In genomic region chr3:61381745-61382392, GRCh38 we compare ENCODE assay signal across 8 cellular contexts.
DNase-seq lines count a peak whose midpoint lies in the region; ATAC-seq and TF ChIP-seq lines count a peak whose summit lies in the region.

No MANE protein-coding gene starts in this region.

- peak overlapping the region; percentile 66; the same call in 1 of the 2 replicates for H2AFZ ChIP-seq in OCI-LY7 (ENCODE audit: low read length)

- ATAC-seq in GM18873 (IDR thresholded peaks at IDR 0.05; ENCODE audit: low FRiP score, unreplicated experiment) (peak; percentile 79), HG03066 (IDR thresholded peaks at IDR 0.05; ENCODE audit: low read depth, unreplicated experiment) (peak; percentile 96)

- peak; percentile 2 for DNase-seq in COR-L47 (lab: John Stamatoyannopoulos, UW)
- peak; percentile 59 for DNase-seq in OCI-LY7 (ENCODE audit: low spot score)
- DNase-seq in endothelial cell (ENCODE audit: low spot score) = no peak
- DNase-seq in mucosa of gallbladder (ENCODE audit: low spot score) = peak; percentile 12
- no peak for DNase-seq in activated naive CD4-positive, alpha-beta T cell treated with anti-CD3 and anti-CD28 coated beads, Interleukin-2, amount 10 ng/mL, durations not matched to agents 7 days and 5 days
- DNase-seq in occipital lobe (lab: John Stamatoyannopoulos, UW) = no peak

- intact Hi-C loops in OCI-LY7 (cut with micrococcal nuclease; ENCODE audit: unreplicated experiment) = no loop called here

- H3K36me3 ChIP-seq in OCI-LY7 (ENCODE audit: insufficient read depth, low read length) = no peaks in the 10 kb centered on the region

- no peaks in the 10 kb centered on the region for H3K9me2 ChIP-seq in OCI-LY7 (ENCODE audit: insufficient read depth, low read length)

- no peaks in the 10 kb centered on the region for H3K9me3 ChIP-seq in OCI-LY7 (ENCODE audit: low read length)

- H3K4me3 Mint-ChIP-seq in endothelial cell (ENCODE audit: unreplicated experiment) = no peak overlapping the region
- no peak overlapping the region for H3K4me3 Mint-ChIP-seq in activated naive CD4-positive, alpha-beta T cell treated with anti-CD3 and anti-CD28 coated beads, Interleukin-2, amount 10 ng/mL, durations not matched to agents 7 days and 5 days

- H3K36me3 Mint-ChIP-seq in endothelial cell (ENCODE audit: low read depth, unreplicated experiment) = no peaks in the 10 kb centered on the region
- H3K36me3 Mint-ChIP-seq in activated naive CD4-positive, alpha-beta T cell treated with anti-CD3 and anti-CD28 coated beads, Interleukin-2, amount 10 ng/mL, durations not matched to agents 7 days and 5 days = no peaks in the 10 kb centered on the region

- H3K4me1 Mint-ChIP-seq in endothelial cell (ENCODE audit: unreplicated experiment) = no peaks in the 10 kb centered on the region
- H3K4me1 Mint-ChIP-seq in activated naive CD4-positive, alpha-beta T cell treated with anti-CD3 and anti-CD28 coated beads, Interleukin-2, amount 10 ng/mL, durations not matched to agents 7 days and 5 days = peaks cover 3% of the 10 kb centered on the region

- no peak overlapping the region for H3K27ac ChIP-seq in OCI-LY7 (ENCODE audit: low read depth, low read length, poor library complexity, severe bottlenecking)

- CTCF ChIA-PET in OCI-LY7 (lab: Charles Lee; ENCODE audit: unreplicated experiment) = interaction anchor here (1.4 kb wide), 1 partner anchor 807 kb away, joined by 3 read pairs; no protein-coding TSS in a partner anchor
- CTCF ChIA-PET in activated naive CD4-positive, alpha-beta T cell treated with anti-CD3 and anti-CD28 coated beads, Interleukin-2, amount 10 ng/mL, durations not matched to agents 7 days and 5 days (lab: Charles Lee) = interaction anchor here (0.6 to 1.9 kb wide), 9 partner anchors 8 to 1807 kb away, joined by 3 to 9 read pairs (median 4); no protein-coding TSS in a partner anchor

- H3K9me3 Mint-ChIP-seq in endothelial cell (ENCODE audit: unreplicated experiment) = no peaks in the 10 kb centered on the region
- H3K9me3 Mint-ChIP-seq in activated naive CD4-positive, alpha-beta T cell treated with anti-CD3 and anti-CD28 coated beads, Interleukin-2, amount 10 ng/mL, durations not matched to agents 7 days and 5 days = no peaks in the 10 kb centered on the region

- no peak overlapping the region for H3K4me3 ChIP-seq in OCI-LY7 (ENCODE audit: low read depth, low read length, poor library complexity, severe bottlenecking)

- no peak overlapping the region for H3K4me2 ChIP-seq in OCI-LY7 (ENCODE audit: low read length)

- TF ChIP-seq CTCF in OCI-LY7 (conservative IDR thresholded peaks at IDR 0.05; ENCODE audit: low read length) = peak; percentile 91
- TF ChIP-seq CTCF in endothelial cell (IDR thresholded peaks at IDR 0.05; ENCODE audit: unreplicated experiment) = peak; percentile 66

- H4K20me1 ChIP-seq in OCI-LY7 (ENCODE audit: insufficient read depth, low read length) = no peaks in the 10 kb centered on the region

- no peaks in the 10 kb centered on the region for H3K79me2 ChIP-seq in OCI-LY7 (ENCODE audit: insufficient read depth, low read depth, low read length)

- H3K27me3 Mint-ChIP-seq in endothelial cell (ENCODE audit: unreplicated experiment) = no peaks in the 10 kb centered on the region
- H3K27me3 Mint-ChIP-seq in activated naive CD4-positive, alpha-beta T cell treated with anti-CD3 and anti-CD28 coated beads, Interleukin-2, amount 10 ng/mL, durations not matched to agents 7 days and 5 days = peaks cover 3% of the 10 kb centered on the region

- H3K4me1 ChIP-seq in OCI-LY7 (ENCODE audit: insufficient read depth, low read length, poor library complexity, severe bottlenecking) = no peaks in the 10 kb centered on the region

- POLR2A ChIA-PET in OCI-LY7 (lab: Charles Lee) = no interaction called here

- no TSS peak for BruUV-seq in OCI-LY7 (replicated peaks; lab: Mats Ljungman, UMichigan)

- no peak overlapping the region for H3K27ac Mint-ChIP-seq in endothelial cell (ENCODE audit: unreplicated experiment)
- no peak overlapping the region for H3K27ac Mint-ChIP-seq in activated naive CD4-positive, alpha-beta T cell treated with anti-CD3 and anti-CD28 coated beads, Interleukin-2, amount 10 ng/mL, durations not matched to agents 7 days and 5 days

Comparison
In these comparisons a context has a peak if more than half of its experiments do, and no peak if none do; other contexts are left out.
1. DNase-seq: peak in COR-L47 (single experiment), OCI-LY7 (single experiment) and mucosa of gallbladder (single experiment); none in endothelial cell (single experiment), activated naive CD4-positive, alpha-beta T cell treated with anti-CD3 and anti-CD28 coated beads, Interleukin-2, amount 10 ng/mL, durations not matched to agents 7 days and 5 days (single experiment) and occipital lobe (single experiment).